ENCODE assay signal across 8 cellular contexts in the genomic region with DNA sequence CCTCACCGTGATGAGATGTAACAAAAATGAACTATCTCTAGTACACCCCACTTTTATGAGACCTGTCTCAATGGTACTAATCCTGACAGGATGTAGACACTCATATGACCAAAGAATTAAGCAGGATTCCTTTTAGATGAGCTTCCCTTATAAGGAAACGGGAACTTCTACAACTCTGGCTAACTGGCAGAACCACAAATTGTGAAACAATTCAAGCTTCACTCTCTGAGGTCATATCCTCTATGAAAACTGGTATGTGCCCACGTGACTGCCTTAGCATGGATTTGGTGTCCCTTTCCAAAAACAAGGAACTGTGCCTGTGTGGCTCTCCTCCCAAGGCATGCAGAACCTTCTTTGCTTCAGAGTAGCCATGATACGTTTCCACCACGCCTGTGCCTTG. TPM values are rescaled to one million over a fixed set of nuclear protein-coding genes. Genes with fewer than 3 reads are reported as not detected.
DNase-seq lines count a peak whose midpoint lies in the region; ATAC-seq, FAIRE-seq and TF ChIP-seq lines count a peak whose summit lies in the region.

No MANE protein-coding gene starts in this region.

- H3K4me1 ChIP-seq in fibroblast of lung (ENCODE audit: control insufficient read depth, extremely low read depth, insufficient read depth, low read length): peaks cover 12% of the 10 kb centered on the region

- peaks cover 22% of the 10 kb centered on the region for H3K4me1 Mint-ChIP-seq in osteocyte (ENCODE audit: unreplicated experiment)
- H3K4me1 Mint-ChIP-seq in effector memory CD8-positive, alpha-beta T cell (ENCODE audit: low read depth in 2 of 2): peaks cover under 1 to 5% of the 10 kb centered on the region in 2 donors

- H3K9ac ChIP-seq in fibroblast of lung (ENCODE audit: insufficient read depth, low read length): no peak overlapping the region

- H3K9me3 Mint-ChIP-seq in osteocyte (ENCODE audit: unreplicated experiment): peaks cover 4% of the 10 kb centered on the region
- H3K9me3 Mint-ChIP-seq in effector memory CD8-positive, alpha-beta T cell: peaks cover 3 to 10% of the 10 kb centered on the region in 2 donors

- peaks cover 2% of the 10 kb centered on the region for H3K36me3 ChIP-seq in fibroblast of lung (ENCODE audit: control insufficient read depth, insufficient read depth, low read length)

- peak overlapping the region; percentile 12 for H3K27ac Mint-ChIP-seq in osteocyte (ENCODE audit: unreplicated experiment)
- H3K27ac Mint-ChIP-seq in effector memory CD8-positive, alpha-beta T cell: peak overlapping the region in 1 of 2 donors; percentile 4

- DNase-seq in ELR (ENCODE audit: low read depth): peak; percentile 89
- DNase-seq in RWPE1 (ENCODE audit: low spot score): peak; percentile 64
- peak; percentile 85 to 93 for DNase-seq in fibroblast of lung (ENCODE audit: low read depth in 2 of 2)
- DNase-seq in osteocyte (ENCODE audit: extremely low spot score, unreplicated experiment): no peak
- DNase-seq in dorsolateral prefrontal cortex: no peak
- no peak for DNase-seq in frontal cortex (ENCODE audit: low spot score in 2 of 2)
- DNase-seq in inferior parietal cortex (ENCODE audit: extremely low spot score): no peak
- no peak for DNase-seq in effector memory CD8-positive, alpha-beta T cell

- H3K4me3 ChIP-seq in fibroblast of lung (replicated peaks in 1 of 4; ENCODE audit: control extremely low read depth in 1 of 4, insufficient read depth in 1 of 4, low read depth in 3 of 4, low read length in 4 of 4) (no peak overlapping the region), dorsolateral prefrontal cortex (no peak overlapping the region)

- H3K4me3 Mint-ChIP-seq in osteocyte (ENCODE audit: unreplicated experiment): no peak overlapping the region
- H3K4me3 Mint-ChIP-seq in effector memory CD8-positive, alpha-beta T cell: no peak overlapping the region

- ATAC-seq in effector memory CD8-positive, alpha-beta T cell (replicated peaks): no peak

- no peaks in the 10 kb centered on the region for H4K20me1 ChIP-seq in fibroblast of lung (ENCODE audit: control insufficient read depth, extremely low read depth, insufficient read depth, low read length)

- POLR2A ChIA-PET in RWPE1 (lab: Yijun Ruan, JAX; ENCODE audit: low non-redundant PET): no interaction called here

- H3K36me3 Mint-ChIP-seq in osteocyte (ENCODE audit: unreplicated experiment): peaks cover 14% of the 10 kb centered on the region
- H3K36me3 Mint-ChIP-seq in effector memory CD8-positive, alpha-beta T cell (ENCODE audit: insufficient read depth): peaks cover 12% of the 10 kb centered on the region

- FAIRE-seq in frontal cortex (lab: Jason Lieb, UNC): no peak

- H3K27ac ChIP-seq in RWPE1 (no peak overlapping the region), fibroblast of lung (ENCODE audit: insufficient read depth, low read length) (peak overlapping the region; percentile 81), dorsolateral prefrontal cortex (peak overlapping the region in 7 of 59 donors; percentile 3 to 61 (median 36))

- H3K9me3 ChIP-seq in fibroblast of lung (ENCODE audit: control insufficient read depth, insufficient read depth, low read depth, low read length): no peaks in the 10 kb centered on the region

- CTCF ChIA-PET in RWPE1 (lab: Yijun Ruan, JAX): interaction anchor here (0.6 to 5.0 kb wide), 6 partner anchors 17 to 357 kb away, joined by 3 to 70 read pairs (median 4); no protein-coding TSS in a partner anchor

- intact Hi-C loops in dorsolateral prefrontal cortex (cut with DNase I): loop anchor here (5.0 kb wide), 2 partner anchors 81 to 241 kb away; no protein-coding TSS in a partner anchor

- peaks cover 2% of the 10 kb centered on the region for H3K79me2 ChIP-seq in fibroblast of lung (ENCODE audit: control insufficient read depth, insufficient read depth, low read length)

- H3K27me3 Mint-ChIP-seq in osteocyte (ENCODE audit: unreplicated experiment): no peaks in the 10 kb centered on the region
- H3K27me3 Mint-ChIP-seq in effector memory CD8-positive, alpha-beta T cell: no peaks in the 10 kb centered on the region

- H3K27me3 ChIP-seq in fibroblast of lung (ENCODE audit: control insufficient read depth, insufficient read depth, low read length) (no peaks in the 10 kb centered on the region), dorsolateral prefrontal cortex (no peaks in the 10 kb centered on the region)

- peak overlapping the region; percentile 32 for H2AFZ ChIP-seq in fibroblast of lung (ENCODE audit: low read length)

- TF ChIP-seq CTCF in RWPE1 (conservative IDR thresholded peaks at IDR 0.05; ENCODE audit: low read depth): no peak
- TF ChIP-seq CTCF in fibroblast of lung (conservative IDR thresholded peaks at IDR 0.05 in 1 of 2, IDR thresholded peaks at IDR 0.05 in 1 of 2; ENCODE audit: low read depth in 1 of 2, low read length in 2 of 2): no peak
- TF ChIP-seq CTCF in osteocyte (IDR thresholded peaks at IDR 0.05): no peak
- no peak for TF ChIP-seq CTCF in dorsolateral prefrontal cortex (IDR thresholded peaks at IDR 0.05 in 54 of 56, conservative IDR thresholded peaks at IDR 0.05 in 2 of 56; ENCODE audit: low read depth in 1 of 56, partially characterized antibody in 56 of 56)

- H3K4me2 ChIP-seq in fibroblast of lung (ENCODE audit: extremely low read depth, insufficient read depth, low read length): no peak overlapping the region

RNA-seq across cellular contexts. Expression of gene CPNE5, which starts 14.1 kb away (rescaled TPM):
- 0.26 TPM in 1 of 2 replicates, not detected in the other for total RNA-seq in fibroblast of lung
- polyA plus RNA-seq in fibroblast of lung: 0.02 TPM in 2 replicates
- polyA plus RNA-seq in fibroblast of lung (2012): 0.06 TPM in 1 of 2 replicates, not detected in the other
- 1.2 TPM in 1 of 2 replicates, not detected in the other for polyA minus RNA-seq in fibroblast of lung (ENCODE audit: low replicate concordance)
- total RNA-seq in osteocyte: not detected in 2 replicates
- 100 to 1,000 TPM in 69 of 120 experiments, 10 to 100 TPM in 51; 48.5 to 145 (median 105) TPM for total RNA-seq in dorsolateral prefrontal cortex
- total RNA-seq in frontal cortex: 12.6 TPM

RNA-seq across cellular contexts. Expression of gene PPIL1, which starts 21.3 kb away (rescaled TPM):
- total RNA-seq in fibroblast of lung (12.8 and 17.5 TPM in 2 replicates), osteocyte (21.0 and 21.4 TPM in 2 replicates), dorsolateral prefrontal cortex (10 to 100 TPM; 14.7 to 37.9 (median 25.3) TPM), frontal cortex (40.8 TPM)
- 30.6 and 37.6 TPM in 2 replicates for polyA plus RNA-seq in fibroblast of lung
- polyA plus RNA-seq in fibroblast of lung (2012): 21.8 and 31.9 TPM in 2 replicates
- 5.4 and 21.2 TPM in 2 replicates for polyA minus RNA-seq in fibroblast of lung (ENCODE audit: low replicate concordance)

RNA-seq across cellular contexts. Expression of gene C6orf89, which starts 32.4 kb away (rescaled TPM):
- 37.8 and 47.1 TPM in 2 replicates for total RNA-seq in fibroblast of lung
- 58.8 and 66.7 TPM in 2 replicates for polyA plus RNA-seq in fibroblast of lung
- 51.8 and 63.6 TPM in 2 replicates for polyA plus RNA-seq in fibroblast of lung (2012)
- polyA minus RNA-seq in fibroblast of lung (ENCODE audit: low replicate concordance): 60.9 and 68.1 TPM in 2 replicates
- 71.2 and 73.2 TPM in 2 replicates for total RNA-seq in osteocyte
- total RNA-seq in dorsolateral prefrontal cortex: 10 to 100 TPM; 52.9 to 88.0 (median 72.2) TPM
- total RNA-seq in frontal cortex: 28.9 TPM

Comparison
In these comparisons a context has a peak if more than half of its experiments do, and no peak if none do; other contexts are left out.
1. DNase-seq: peak in ELR (single experiment), RWPE1 (single experiment) and fibroblast of lung (2 of 2); none in osteocyte (single experiment), dorsolateral prefrontal cortex (0 of 10), frontal cortex (0 of 2), inferior parietal cortex (single experiment) and effector memory CD8-positive, alpha-beta T cell (0 of 3).
2. RNA of gene CPNE5, which starts 14.1 kb away (total RNA-seq): 48.5 to 145 TPM in dorsolateral prefrontal cortex and 12.6 TPM in frontal cortex (single experiment); 0.26 TPM in fibroblast of lung and not detected in osteocyte; every median in the first group is over 10 times any median in the second.